Comparison of ENCODE assay signal across 9 cellular contexts in genomic region chr16:711548-712320, GRCh38. TPM values are rescaled to one million over a fixed set of nuclear protein-coding genes. Genes with fewer than 3 reads are reported as not detected.
DNase-seq lines count a peak whose midpoint lies in the region; ATAC-seq and TF ChIP-seq lines count a peak whose summit lies in the region.
"Had no signal": no experiment of that assay in that cellular context is flagged by ENCODE, and none has a peak within 500 bp of the region (broad histone marks: within the 10 kb centered on the region; RNA-seq: fewer than 3 reads in every experiment).

No MANE protein-coding gene starts in this region.

- H3K36me3 ChIP-seq in adipocyte (ENCODE audit: control insufficient read depth, insufficient read depth, low read length, severe bottlenecking), result no peaks in the 10 kb centered on the region

- peaks cover 31% of the 10 kb centered on the region for H3K27me3 Mint-ChIP-seq in T-helper 17 cell

- no peak overlapping the region for H3K4me3 Mint-ChIP-seq in T-helper 17 cell
- H3K4me3 Mint-ChIP-seq: T-helper 1 cell treated with Interleukin-12 subunit alpha and Interleukin-12 subunit beta and Interleukin-4 antibody, amounts not matched to agents 30 μg/mL and 1 μg/mL, for 36 hours had no signal

- peak; percentile 89 for TF ChIP-seq CTCF in retinal pigment epithelial cell (conservative IDR thresholded peaks at IDR 0.05; ENCODE audit: low read depth, low read length)

- peaks cover 29% of the 10 kb centered on the region for H3K4me1 ChIP-seq in adipocyte (ENCODE audit: control insufficient read depth, insufficient read depth, low read length)

- no peak overlapping the region for H3K4me3 ChIP-seq in adipocyte (ENCODE audit: low read length)
- no peak overlapping the region for H3K4me3 ChIP-seq in retinal pigment epithelial cell (ENCODE audit: low read length)

- no peak overlapping the region for H3K9ac ChIP-seq in adipocyte (ENCODE audit: low read length)

- ATAC-seq in T-helper 17 cell (peak; percentile 63), HG02938 (IDR thresholded peaks at IDR 0.05; ENCODE audit: unreplicated experiment) (no peak)

- H3K27ac Mint-ChIP-seq in T-helper 17 cell, result no peak overlapping the region
- H3K27ac Mint-ChIP-seq: T-helper 1 cell treated with Interleukin-12 subunit alpha and Interleukin-12 subunit beta and Interleukin-4 antibody, amounts not matched to agents 30 μg/mL and 1 μg/mL, for 36 hours had no signal

- intact Hi-C loops in cardiac septum (cut with DNase I), result loop anchor here (1.0 to 5.0 kb wide), 2 partner anchors 74 to 346 kb away; no protein-coding TSS in a partner anchor

- H3K27me3 ChIP-seq in adipocyte (replicated peaks; ENCODE audit: control insufficient read depth, insufficient read depth, low read length), result peaks cover 43% of the 10 kb centered on the region

- DNase-seq in DMS114 treated with DMSO at 0.1 percent for 48 hours (lab: John Stamatoyannopoulos, UW; ENCODE audit: unreplicated experiment), result peak; percentile 29
- DNase-seq in HuH-7.5 (ENCODE audit: low spot score), result peak; percentile 98
- DNase-seq in T-helper 17 cell, result peak; percentile 67 to 78 (median 78)
- peak; percentile 87 for DNase-seq in adipocyte (ENCODE audit: low read depth)
- DNase-seq in cardiac septum (ENCODE audit: low spot score), result peak; percentile 91
- DNase-seq in retinal pigment epithelial cell (ENCODE audit: low read depth), result no peak
- no peak for DNase-seq in amniotic stem cell (lab: John Stamatoyannopoulos, UW)

- peaks cover 2% of the 10 kb centered on the region for H3K36me3 Mint-ChIP-seq in T-helper 17 cell (ENCODE audit: low read depth)

- H3K9me3 ChIP-seq in T-helper 17 cell (ENCODE audit: control insufficient read depth, low read length, poor library complexity, severe bottlenecking) (no peaks in the 10 kb centered on the region), adipocyte (ENCODE audit: control insufficient read depth, low read length) (no peaks in the 10 kb centered on the region)

- H3K4me1 Mint-ChIP-seq in T-helper 17 cell, result peaks cover 13% of the 10 kb centered on the region

RNA-seq across cellular contexts. Expression of gene METRN, which starts 3.2 kb away (rescaled TPM):
- 1 to 10 TPM; 3.8 to 4.3 TPM for total RNA-seq in T-helper 17 cell
- 73.3 TPM for total RNA-seq in cardiac septum

RNA-seq across cellular contexts. Expression of gene FBXL16, which starts 6.1 kb away (rescaled TPM):
- total RNA-seq in T-helper 17 cell (10 to 100 TPM; 29.0 to 35.3 TPM), cardiac septum (1.5 TPM)

RNA-seq across cellular contexts. Expression of gene ANTKMT, which starts 9.2 kb away (rescaled TPM):
- total RNA-seq in T-helper 17 cell (10 to 100 TPM; 10.3 to 11.8 TPM), cardiac septum (36.6 TPM)

RNA-seq across cellular contexts. Expression of gene CCDC78, which starts 14.5 kb away (rescaled TPM):
- total RNA-seq in T-helper 17 cell (1 to 10 TPM; 3.4 to 3.7 TPM), cardiac septum (0.16 TPM)

RNA-seq across cellular contexts. Expression of gene HAGHL, which starts 15.2 kb away (rescaled TPM):
- total RNA-seq in T-helper 17 cell, result 10 to 100 TPM in 1 of 2 donors, 1 to 10 TPM in 1; 9.8 to 12.5 TPM
- 10.9 TPM for total RNA-seq in cardiac septum

Comparison
In these comparisons a context has a peak if more than half of its experiments do, and no peak if none do; other contexts are left out.
1. DNase-seq: peak in DMS114 treated with DMSO at 0.1 percent for 48 hours (single experiment), HuH-7.5 (single experiment), T-helper 17 cell (3 of 3), adipocyte (single experiment) and cardiac septum (single experiment); none in retinal pigment epithelial cell (single experiment) and amniotic stem cell (single experiment).
2. RNA of gene METRN, which starts 3.2 kb away (total RNA-seq): 73.3 TPM in cardiac septum (single experiment); 3.8 to 4.3 TPM in T-helper 17 cell; every median in the first group is over 10 times any median in the second.
3. RNA of gene FBXL16, which starts 6.1 kb away (total RNA-seq): 29.0 to 35.3 TPM in T-helper 17 cell; 1.5 TPM in cardiac septum (single experiment); every median in the first group is over 10 times any median in the second.